Comparison of ENCODE assay signal across 11 cellular contexts in the genomic region with DNA sequence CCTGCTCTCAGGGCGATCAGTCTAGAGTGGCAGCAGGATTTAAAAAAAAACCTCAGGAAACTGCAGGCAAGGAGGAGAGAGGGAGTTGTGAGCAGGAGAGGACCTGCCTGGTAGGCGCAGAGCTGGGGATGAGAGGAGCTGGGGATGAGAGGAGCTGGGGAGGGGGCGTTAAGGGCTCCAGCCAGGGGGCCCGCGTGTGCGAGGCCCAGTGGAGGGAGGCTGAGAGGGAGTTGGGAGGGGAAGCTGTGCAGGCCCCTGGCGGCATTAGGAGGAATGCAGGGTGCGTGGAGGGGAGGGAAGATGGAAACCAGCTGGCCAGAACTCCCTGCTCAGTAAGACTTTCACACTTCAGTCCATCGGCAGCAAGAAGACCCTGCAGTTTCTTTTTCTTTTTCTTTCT. TPM values are rescaled to one million over a fixed set of nuclear protein-coding genes. Genes with fewer than 3 reads are reported as not detected.
DNase-seq lines count a peak whose midpoint lies in the region; ATAC-seq and TF ChIP-seq lines count a peak whose summit lies in the region.
"Had no signal": no experiment of that assay in that cellular context is flagged by ENCODE, and none has a peak within 500 bp of the region (broad histone marks: within the 10 kb centered on the region; RNA-seq: fewer than 3 reads in every experiment).

No MANE protein-coding gene starts in this region.

- H3K9ac ChIP-seq in colonic mucosa (ENCODE audit: low read depth in 2 of 2, low read length in 2 of 2) = peak overlapping the region in 1 of 2 donors; percentile 15

- TF ChIP-seq CTCF in WI38 (IDR thresholded peaks at IDR 0.05; ENCODE audit: low read depth, low read length) (peak; percentile 41), cardiac muscle cell (IDR thresholded peaks at IDR 0.05; ENCODE audit: low read depth, low read length) (peak; percentile 43), colonic mucosa (IDR thresholded peaks at IDR 0.05) (no peak)

- H3K36me3 ChIP-seq in cardiac muscle cell (peaks cover 5% of the 10 kb centered on the region), colonic mucosa (no peaks in the 10 kb centered on the region)

- H3K4me3 ChIP-seq in WI38 (ENCODE audit: low read depth, low read length) = no peak overlapping the region
- H3K4me3 ChIP-seq in cardiac muscle cell = no peak overlapping the region
- no peak overlapping the region for H3K4me3 ChIP-seq in colonic mucosa
- H3K4me3 ChIP-seq: SJSA1 had no signal

- no peaks in the 10 kb centered on the region for H3K9me3 ChIP-seq in cardiac muscle cell (ENCODE audit: low read depth)
- H3K9me3 ChIP-seq in colonic mucosa = no peaks in the 10 kb centered on the region
- H3K9me3 ChIP-seq: SJSA1 had no signal

- intact Hi-C loops in posterior vena cava (cut with DNase I) = no loop called here
- intact Hi-C loops in colonic mucosa (cut with DNase I) = no loop called here

- H3K27me3 ChIP-seq in cardiac muscle cell (no peaks in the 10 kb centered on the region), colonic mucosa (no peaks in the 10 kb centered on the region)
- H3K27me3 ChIP-seq: SJSA1 had no signal

- H3K27ac ChIP-seq in cardiac muscle cell = peak overlapping the region; percentile 76
- no peak overlapping the region for H3K27ac ChIP-seq in colonic mucosa
- H3K27ac ChIP-seq: SJSA1 had no signal

- peaks cover 16% of the 10 kb centered on the region for H3K4me1 ChIP-seq in cardiac muscle cell (ENCODE audit: low read depth)
- H3K4me1 ChIP-seq in colonic mucosa = no peaks in the 10 kb centered on the region
- H3K4me1 ChIP-seq: SJSA1 had no signal

- DNase-seq in AG20443 (ENCODE audit: low spot score) (peak; percentile 72), cardiac muscle cell (ENCODE audit: low read depth in 1 of 2, low spot score in 1 of 2) (peak; percentile 77 to 79), posterior vena cava (ENCODE audit: low spot score) (peak; percentile 74), colonic mucosa (no peak)
- DNase-seq: activated CD4-positive, alpha-beta T cell treated with anti-CD3 and anti-CD28 coated beads for 1 hour; COR-L47 had no signal

- no peak for ATAC-seq in GM18858 (IDR thresholded peaks at IDR 0.05; ENCODE audit: unreplicated experiment)
- no peak for ATAC-seq in HG03045 (IDR thresholded peaks at IDR 0.05; ENCODE audit: unreplicated experiment)
- ATAC-seq in GM18519 (IDR thresholded peaks at IDR 0.05; ENCODE audit: low FRiP score, unreplicated experiment) = no peak

RNA-seq across cellular contexts. Expression of gene HMCN2, which starts 45.2 kb away (rescaled TPM):
- 0.18 and 0.36 TPM in 2 replicates for total RNA-seq in cardiac muscle cell
- polyA plus RNA-seq in cardiac muscle cell = 0.27 and 0.45 TPM in 2 replicates
- 100 to 1,000 TPM in 1 of 2 donors, 10 to 100 TPM in 1; 98.8 to 224 TPM for total RNA-seq in posterior vena cava
- total RNA-seq in colonic mucosa = 10 to 100 TPM; 20.1 to 30.6 TPM

RNA-seq across cellular contexts. Expression of gene NCS1, which starts 48.1 kb away (rescaled TPM):
- total RNA-seq in cardiac muscle cell = 55.6 and 55.7 TPM in 2 replicates
- 48.3 and 55.4 TPM in 2 replicates for polyA plus RNA-seq in cardiac muscle cell
- 100 to 1,000 TPM; 194 to 196 TPM for total RNA-seq in posterior vena cava
- 10 to 100 TPM in 1 of 2 donors, 1 to 10 TPM in 1; 3.8 to 21.3 TPM for total RNA-seq in colonic mucosa

Comparison
In these comparisons a context has a peak if more than half of its experiments do, and no peak if none do; other contexts are left out.
1. RNA of gene HMCN2, which starts 45.2 kb away (total RNA-seq): 98.8 to 224 TPM in posterior vena cava and 20.1 to 30.6 TPM in colonic mucosa; 0.18 to 0.36 TPM in cardiac muscle cell; every median in the first group is over 10 times any median in the second.